Comparison of ENCODE assay signal across 17 cellular contexts in the genomic region with DNA sequence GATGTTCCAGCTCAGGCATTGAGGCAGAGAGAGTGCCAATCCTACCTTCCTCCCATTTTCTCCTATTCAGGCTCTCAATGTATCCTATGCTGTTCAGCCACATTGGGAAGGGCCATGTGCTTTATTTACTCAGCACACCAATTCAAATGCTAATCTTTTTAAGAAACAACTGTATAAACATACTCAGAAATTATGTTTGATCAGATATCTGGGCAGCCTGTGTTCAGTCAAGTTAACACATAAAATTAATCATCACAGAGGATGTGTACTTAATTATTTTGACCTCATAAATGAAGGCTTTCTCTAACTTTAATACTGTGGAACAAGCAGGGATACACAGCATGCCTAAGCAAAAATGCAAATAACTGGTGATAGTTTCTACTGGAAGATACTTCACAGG.
DNase-seq lines count a peak whose midpoint lies in the region; ATAC-seq and TF ChIP-seq lines count a peak whose summit lies in the region.
"Had no signal": no experiment of that assay in that cellular context is flagged by ENCODE, and none has a peak within 500 bp of the region (broad histone marks: within the 10 kb centered on the region; RNA-seq: fewer than 3 reads in every experiment).

No MANE protein-coding gene starts in this region.

- H3K27ac Mint-ChIP-seq in CD8-positive, alpha-beta memory T cell: no peak overlapping the region
- H3K27ac Mint-ChIP-seq: CD4-positive, CD25-positive, alpha-beta regulatory T cell; HFFc6 had no signal

- H3K4me3 Mint-ChIP-seq in CD8-positive, alpha-beta memory T cell: no peak overlapping the region
- H3K4me3 Mint-ChIP-seq: CD4-positive, CD25-positive, alpha-beta regulatory T cell; HFFc6 had no signal

- H3K9me3 Mint-ChIP-seq in CD8-positive, alpha-beta memory T cell: peaks cover 0 to 8% (median 3%) of the 10 kb centered on the region in 5 donors
- H3K9me3 Mint-ChIP-seq: HFFc6 had no signal

- H3K4me1 Mint-ChIP-seq in CD8-positive, alpha-beta memory T cell: no peaks in the 10 kb centered on the region
- H3K4me1 Mint-ChIP-seq: CD4-positive, CD25-positive, alpha-beta regulatory T cell had no signal

- H3K4me1 ChIP-seq in CD8-positive, alpha-beta memory T cell (ENCODE audit: insufficient read depth, low read length): no peaks in the 10 kb centered on the region
- no peaks in the 10 kb centered on the region for H3K4me1 ChIP-seq in aorta (ENCODE audit: control insufficient read depth in 1 of 2, insufficient read depth in 2 of 2, low read length in 2 of 2)
- H3K4me1 ChIP-seq: BE2C, Caco-2 had no signal

- ATAC-seq in SK-N-SH treated with all-trans-retinoic acid at 6 μM for 48 hours (no peak), HG03469 (IDR thresholded peaks at IDR 0.05; ENCODE audit: unreplicated experiment) (no peak), aorta (ENCODE audit: low FRiP score) (no peak)
- ATAC-seq: HCT116 had no signal

- H3K4me3 ChIP-seq in CD8-positive, alpha-beta memory T cell (ENCODE audit: low read length): no peak overlapping the region
- H3K4me3 ChIP-seq in aorta (ENCODE audit: low read length in 2 of 2): no peak overlapping the region
- H3K4me3 ChIP-seq: GM23248 had no signal

- H3K27ac ChIP-seq in CD8-positive, alpha-beta memory T cell (ENCODE audit: low read depth, low read length): peak overlapping the region; percentile 40
- H3K27ac ChIP-seq in aorta (ENCODE audit: low read depth in 1 of 2, low read length in 2 of 2): no peak overlapping the region
- H3K27ac ChIP-seq: GM23248 had no signal

- no peaks in the 10 kb centered on the region for H3K27me3 ChIP-seq in CD8-positive, alpha-beta memory T cell (ENCODE audit: insufficient read depth, low read length, poor library complexity, severe bottlenecking)
- H3K27me3 ChIP-seq in aorta (ENCODE audit: control insufficient read depth in 1 of 2, insufficient read depth in 2 of 2, low read length in 1 of 2): no peaks in the 10 kb centered on the region
- H3K27me3 ChIP-seq: BE2C had no signal

- DNase-seq in CD8-positive, alpha-beta memory T cell: no peak
- DNase-seq in NCI-H69 (lab: John Stamatoyannopoulos, UW) (peak; percentile 85), anterior cingulate cortex (lab: John Stamatoyannopoulos, UW) (no peak), aorta (no peak)
- DNase-seq: ACHN; BE2C; C1 segment of cervical spinal cord; Caco-2; CD4-positive, CD25-positive, alpha-beta regulatory T cell; DMS79; GDM1; GM23248; HFFc6; IMR-90 had no signal

- H3K27me3 Mint-ChIP-seq in CD8-positive, alpha-beta memory T cell: no peaks in the 10 kb centered on the region
- H3K27me3 Mint-ChIP-seq: CD4-positive, CD25-positive, alpha-beta regulatory T cell had no signal

- POLR2A ChIA-PET in CD8-positive, alpha-beta memory T cell (lab: Charles Lee): no interaction called here

- intact Hi-C loops in aorta (cut with DNase I): no loop called here

- CTCF ChIA-PET in CD8-positive, alpha-beta memory T cell (lab: Charles Lee): no interaction called here

- H3K9me3 ChIP-seq in CD8-positive, alpha-beta memory T cell (ENCODE audit: low read length): no peaks in the 10 kb centered on the region
- H3K9me3 ChIP-seq in aorta (ENCODE audit: control insufficient read depth, low read length): no peaks in the 10 kb centered on the region
- H3K9me3 ChIP-seq: BE2C, Caco-2 had no signal

- no peaks in the 10 kb centered on the region for H3K36me3 ChIP-seq in CD8-positive, alpha-beta memory T cell (ENCODE audit: insufficient read depth, low read length)
- H3K36me3 ChIP-seq in aorta (ENCODE audit: control insufficient read depth in 1 of 2, insufficient read depth in 2 of 2, low read length in 1 of 2): no peaks in the 10 kb centered on the region
- H3K36me3 ChIP-seq: BE2C had no signal

- H3K36me3 Mint-ChIP-seq in CD8-positive, alpha-beta memory T cell: no peaks in the 10 kb centered on the region
- H3K36me3 Mint-ChIP-seq: CD4-positive, CD25-positive, alpha-beta regulatory T cell had no signal

TF ChIP-seq in SK-N-SH treated with all-trans-retinoic acid at 6 μM for 48 hours, 23 proteins besides CTCF, POLR2A, EP300 and RAD21:
- TF ChIP-seq, protein P1, sequence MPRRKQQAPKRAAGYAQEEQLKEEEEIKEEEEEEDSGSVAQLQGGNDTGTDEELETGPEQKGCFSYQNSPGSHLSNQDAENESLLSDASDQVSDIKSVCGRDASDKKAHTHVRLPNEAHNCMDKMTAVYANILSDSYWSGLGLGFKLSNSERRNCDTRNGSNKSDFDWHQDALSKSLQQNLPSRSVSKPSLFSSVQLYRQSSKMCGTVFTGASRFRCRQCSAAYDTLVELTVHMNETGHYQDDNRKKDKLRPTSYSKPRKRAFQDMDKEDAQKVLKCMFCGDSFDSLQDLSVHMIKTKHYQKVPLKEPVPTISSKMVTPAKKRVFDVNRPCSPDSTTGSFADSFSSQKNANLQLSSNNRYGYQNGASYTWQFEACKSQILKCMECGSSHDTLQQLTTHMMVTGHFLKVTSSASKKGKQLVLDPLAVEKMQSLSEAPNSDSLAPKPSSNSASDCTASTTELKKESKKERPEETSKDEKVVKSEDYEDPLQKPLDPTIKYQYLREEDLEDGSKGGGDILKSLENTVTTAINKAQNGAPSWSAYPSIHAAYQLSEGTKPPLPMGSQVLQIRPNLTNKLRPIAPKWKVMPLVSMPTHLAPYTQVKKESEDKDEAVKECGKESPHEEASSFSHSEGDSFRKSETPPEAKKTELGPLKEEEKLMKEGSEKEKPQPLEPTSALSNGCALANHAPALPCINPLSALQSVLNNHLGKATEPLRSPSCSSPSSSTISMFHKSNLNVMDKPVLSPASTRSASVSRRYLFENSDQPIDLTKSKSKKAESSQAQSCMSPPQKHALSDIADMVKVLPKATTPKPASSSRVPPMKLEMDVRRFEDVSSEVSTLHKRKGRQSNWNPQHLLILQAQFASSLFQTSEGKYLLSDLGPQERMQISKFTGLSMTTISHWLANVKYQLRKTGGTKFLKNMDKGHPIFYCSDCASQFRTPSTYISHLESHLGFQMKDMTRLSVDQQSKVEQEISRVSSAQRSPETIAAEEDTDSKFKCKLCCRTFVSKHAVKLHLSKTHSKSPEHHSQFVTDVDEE (CRISPR knock-in tag; IDR thresholded peaks at IDR 0.05): peak; percentile 84
- TF ChIP-seq TCF4 (CRISPR knock-in tag; IDR thresholded peaks at IDR 0.05; ENCODE audit: borderline replicate concordance) (peak; percentile 81; the same call in 1 of the 2 replicates), CSDC2 (CRISPR knock-in tag; IDR thresholded peaks at IDR 0.05) (no peak)
